22 cellular contexts compared by ENCODE assay signal in the genomic region with DNA sequence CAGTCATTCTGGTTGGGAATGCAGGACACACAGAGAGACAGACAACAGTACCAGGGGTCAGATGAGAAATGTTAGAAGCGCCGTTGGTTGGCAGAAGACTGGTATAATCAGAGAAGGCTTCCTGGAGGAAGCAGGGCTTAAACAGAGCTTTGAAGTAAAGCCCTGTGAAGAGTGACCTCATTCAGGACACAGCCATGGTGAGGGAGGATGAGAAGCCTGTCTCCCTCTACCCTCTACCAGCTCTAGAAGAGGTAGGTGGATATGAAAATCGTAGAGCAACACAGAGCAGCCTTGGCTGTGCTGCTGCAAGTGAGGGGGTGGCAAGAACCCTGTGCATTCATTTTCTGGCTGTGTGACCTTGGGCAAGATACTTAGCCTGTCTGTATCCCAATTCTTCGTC. TPM values are rescaled to one million over a fixed set of nuclear protein-coding genes. Genes with fewer than 3 reads are reported as not detected.
A peak's percentile ranks its signal among the peaks of the same experiment; 100 is the strongest.
DNase-seq lines count a peak whose midpoint lies in the region; ATAC-seq, FAIRE-seq and TF ChIP-seq lines count a peak whose summit lies in the region.
"Had no signal": no experiment of that assay in that cellular context is flagged by ENCODE, and none has a peak within 500 bp of the region (broad histone marks: within the 10 kb centered on the region; RNA-seq: fewer than 3 reads in every experiment).

No MANE protein-coding gene starts in this region.

- 88% methylated on average over 4 of the region's 4 CpGs for WGBS in A549 (ENCODE audit: missing lambda C conversion rate)

- no peak for FAIRE-seq in A549 (lab: Jason Lieb, UNC)
- FAIRE-seq: GM18507, H1 had no signal

- TF ChIP-seq CTCF in A549 (IDR thresholded peaks at IDR 0.05) (no peak), natural killer cell (IDR thresholded peaks at IDR 0.05) (no peak)

- H3K27ac Mint-ChIP-seq in activated T-helper 2 cell treated with anti-CD3 and anti-CD28 coated beads, Interferon-gamma antibody, Interleukin-2, Interleukin-4, amounts not matched to agents 10 μg/mL and 5 μg/mL and 100 μg/mL, durations not matched to agents 14 hours and 24 hours and 36 hours = peak overlapping the region; percentile 59
- H3K27ac Mint-ChIP-seq in natural killer cell = peak overlapping the region; percentile 79 to 92

- POLR2A ChIA-PET in A549 (lab: Yijun Ruan, JAX) = no interaction called here

- H3K9me3 Mint-ChIP-seq in activated T-helper 2 cell treated with anti-CD3 and anti-CD28 coated beads, Interferon-gamma antibody, Interleukin-2, Interleukin-4, amounts not matched to agents 10 μg/mL and 5 μg/mL and 100 μg/mL, durations not matched to agents 14 hours and 24 hours and 36 hours = no peaks in the 10 kb centered on the region
- no peaks in the 10 kb centered on the region for H3K9me3 Mint-ChIP-seq in natural killer cell
- H3K9me3 Mint-ChIP-seq: activated B cell treated with CpG ODN at 0.5 μM for 24 hours had no signal

- no peak for TF ChIP-seq POLR2A in A549 (IDR thresholded peaks at IDR 0.05; ENCODE audit: low read length)

- H3K4me3 Mint-ChIP-seq in activated T-helper 2 cell treated with anti-CD3 and anti-CD28 coated beads, Interferon-gamma antibody, Interleukin-2, Interleukin-4, amounts not matched to agents 10 μg/mL and 5 μg/mL and 100 μg/mL, durations not matched to agents 14 hours and 24 hours and 36 hours (ENCODE audit: low read depth) = no peak overlapping the region
- H3K4me3 Mint-ChIP-seq in natural killer cell = no peak overlapping the region
- H3K4me3 Mint-ChIP-seq: activated B cell treated with CpG ODN at 0.5 μM for 24 hours had no signal

- H3K4me2 ChIP-seq in A549 = no peak overlapping the region

- no peak overlapping the region for H3K4me3 ChIP-seq in A549
- H3K4me3 ChIP-seq: heart left ventricle, suprapubic skin had no signal

- CTCF ChIA-PET in A549 (lab: Yijun Ruan, JAX) = no interaction called here

- no peak for TF ChIP-seq EP300 in A549 (IDR thresholded peaks at IDR 0.05)

- no peak for TF ChIP-seq RAD21 in A549 (conservative IDR thresholded peaks at IDR 0.05 in 1 of 2, IDR thresholded peaks at IDR 0.05 in 1 of 2)

- no peak overlapping the region for H3K27ac ChIP-seq in A549
- H3K27ac ChIP-seq: 22Rv1, heart left ventricle, parathyroid adenoma, suprapubic skin had no signal

- H3K36me3 Mint-ChIP-seq in activated T-helper 2 cell treated with anti-CD3 and anti-CD28 coated beads, Interferon-gamma antibody, Interleukin-2, Interleukin-4, amounts not matched to agents 10 μg/mL and 5 μg/mL and 100 μg/mL, durations not matched to agents 14 hours and 24 hours and 36 hours (ENCODE audit: low read depth) = peaks cover 9% of the 10 kb centered on the region
- no peaks in the 10 kb centered on the region for H3K36me3 Mint-ChIP-seq in natural killer cell

- H3K4me1 ChIP-seq in A549 = peaks cover 27% of the 10 kb centered on the region

- H3K9me3 ChIP-seq in A549 = no peaks in the 10 kb centered on the region
- H3K9me3 ChIP-seq: heart left ventricle, suprapubic skin had no signal

- no peak for ATAC-seq in A549
- no peak for ATAC-seq in natural killer cell
- ATAC-seq in HG02885 (IDR thresholded peaks at IDR 0.05; ENCODE audit: poor library complexity, unreplicated experiment) = no peak
- no peak for ATAC-seq in HG02642 (IDR thresholded peaks at IDR 0.05; ENCODE audit: poor library complexity, unreplicated experiment)
- no peak for ATAC-seq in GM18517 (IDR thresholded peaks at IDR 0.05; ENCODE audit: unreplicated experiment)
- ATAC-seq: heart left ventricle, PC-3 had no signal

- H3K27me3 Mint-ChIP-seq in activated T-helper 2 cell treated with anti-CD3 and anti-CD28 coated beads, Interferon-gamma antibody, Interleukin-2, Interleukin-4, amounts not matched to agents 10 μg/mL and 5 μg/mL and 100 μg/mL, durations not matched to agents 14 hours and 24 hours and 36 hours (ENCODE audit: low read depth) = no peaks in the 10 kb centered on the region
- H3K27me3 Mint-ChIP-seq in natural killer cell (ENCODE audit: low read depth in 2 of 2) = no peaks in the 10 kb centered on the region
- H3K27me3 Mint-ChIP-seq: activated B cell treated with CpG ODN at 0.5 μM for 24 hours had no signal

- DNase-seq in DMS53 (lab: John Stamatoyannopoulos, UW) = peak; percentile 11
- DNase-seq in DMS53 treated with DMSO at 0.1 percent for 48 hours (lab: John Stamatoyannopoulos, UW; ENCODE audit: unreplicated experiment) = no peak
- DNase-seq in A549 (ENCODE audit: low read depth in 1 of 2, low spot score in 1 of 2) = no peak
- no peak for DNase-seq in activated T-helper 2 cell treated with anti-CD3 and anti-CD28 coated beads, Interferon-gamma antibody, Interleukin-2, Interleukin-4, amounts not matched to agents 10 μg/mL and 5 μg/mL and 100 μg/mL, durations not matched to agents 14 hours and 24 hours and 36 hours (ENCODE audit: low spot score)
- no peak for DNase-seq in natural killer cell
- DNase-seq: activated B cell treated with CpG ODN at 0.5 μM for 24 hours; activated CD8-positive, alpha-beta memory T cell treated with anti-CD3 and anti-CD28 coated beads, Interleukin-2, amount 50 U/mL, for 48 hours; amniotic stem cell; DMS79; heart left ventricle; NCI-H1436 treated with DMSO at 0.1 percent for 48 hours; NCI-H774; PC-3; SIG-M5 had no signal

- intact Hi-C loops in activated T-helper 2 cell treated with anti-CD3 and anti-CD28 coated beads, Interferon-gamma antibody, Interleukin-2, Interleukin-4, amounts not matched to agents 10 μg/mL and 5 μg/mL and 100 μg/mL, durations not matched to agents 14 hours and 24 hours and 36 hours (cut with micrococcal nuclease) = no loop called here
- intact Hi-C loops in natural killer cell (cut with micrococcal nuclease) = no loop called here

- H3K4me1 Mint-ChIP-seq in activated T-helper 2 cell treated with anti-CD3 and anti-CD28 coated beads, Interferon-gamma antibody, Interleukin-2, Interleukin-4, amounts not matched to agents 10 μg/mL and 5 μg/mL and 100 μg/mL, durations not matched to agents 14 hours and 24 hours and 36 hours (ENCODE audit: low read depth) = peaks cover 72% of the 10 kb centered on the region
- peaks cover 58 to 70% of the 10 kb centered on the region in 2 donors for H3K4me1 Mint-ChIP-seq in natural killer cell

TF ChIP-seq in A549, 52 proteins besides CTCF, POLR2A, EP300 and RAD21:
- TF ChIP-seq TP53 (CRISPR knock-in tag; IDR thresholded peaks at IDR 0.05) (no peak), NPAS2 (CRISPR knock-in tag; IDR thresholded peaks at IDR 0.05; ENCODE audit: borderline replicate concordance) (no peak), HOXA7 (CRISPR knock-in tag; IDR thresholded peaks at IDR 0.05) (no peak), HEYL (CRISPR knock-in tag; IDR thresholded peaks at IDR 0.05) (no peak), HOXB5 (CRISPR knock-in tag; IDR thresholded peaks at IDR 0.05) (no peak), ZFP36 (IDR thresholded peaks at IDR 0.05; ENCODE audit: borderline replicate concordance, partially characterized antibody) (peak; percentile 64)

RNA-seq across cellular contexts. Expression of gene TET3, which starts 14.2 kb away (rescaled TPM):
- polyA plus RNA-seq in A549 (2011; rRNA removed) (6.1 and 7.5 TPM in 2 replicates), A549 (2017; fragmentation: RNase III; extraction: RNeasy Plus Mini Kit Qiagen cat#74134 plus additional on column Dnase treatment) (4.5 to 5.2 TPM (median 4.6 TPM) in 3 replicates)
- polyA plus RNA-seq in A549 (2012; cell fraction: cytosol; rRNA removed) = 3.0 and 3.6 TPM in 2 replicates
- polyA plus RNA-seq in A549 (2012; cell fraction: nucleus; rRNA removed) = 9.1 and 9.5 TPM in 2 replicates
- 7.8 and 10.6 TPM in 2 replicates for polyA minus RNA-seq in A549 (2011; rRNA and poly(A)+ RNA removed)
- total RNA-seq in activated T-helper 2 cell treated with anti-CD3 and anti-CD28 coated beads, Interferon-gamma antibody, Interleukin-2, Interleukin-4, amounts not matched to agents 10 μg/mL and 5 μg/mL and 100 μg/mL, durations not matched to agents 14 hours and 24 hours and 36 hours = 23.5 and 23.6 TPM in 2 replicates
- 10 to 100 TPM; 40.0 to 47.9 (median 45.3) TPM for total RNA-seq in natural killer cell
